ENCODE assay signal across 11 cellular contexts in the genomic region with DNA sequence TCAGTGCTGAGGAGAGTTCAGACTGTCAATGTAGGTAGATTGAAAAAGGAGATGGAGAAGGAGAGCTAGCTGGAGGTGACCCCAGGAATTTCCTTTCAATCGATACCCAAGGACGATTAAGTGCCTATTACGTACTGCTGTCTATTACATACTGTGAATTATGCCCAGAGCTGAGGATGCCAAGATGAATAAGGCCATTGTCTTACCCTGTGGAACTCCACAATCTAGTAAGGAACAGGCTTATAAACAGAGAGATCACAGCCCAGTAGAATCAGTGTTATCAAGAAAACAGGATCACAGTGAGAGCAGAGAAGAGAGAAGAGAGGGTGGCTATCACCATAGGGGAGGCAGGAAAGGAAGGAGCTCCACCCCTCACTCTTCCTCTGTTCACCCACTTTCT.
"Had no signal": no experiment of that assay in that cellular context is flagged by ENCODE, and none has a peak within 500 bp of the region (broad histone marks: within the 10 kb centered on the region; RNA-seq: fewer than 3 reads in every experiment).

No MANE protein-coding gene starts in this region.

- H3K27ac Mint-ChIP-seq: activated B cell treated with CpG ODN at 0.5 μM for 24 hours; activated naive CD4-positive, alpha-beta T cell treated with anti-CD3 and anti-CD28 coated beads for 36 hours; activated T-helper 1 cell treated with anti-CD3 and anti-CD28 coated beads, Interleukin-12 subunit alpha, Interleukin-12 subunit beta, Interleukin-2, Interleukin-4 antibody, amounts not matched to agents 30 ng/mL and 10 ng/mL and 1 ng/mL, durations not matched to agents 14 hours and 24 hours and 36 hours had no signal

- H3K9me3 Mint-ChIP-seq: activated B cell treated with CpG ODN at 0.5 μM for 24 hours; activated T-helper 1 cell treated with anti-CD3 and anti-CD28 coated beads, Interleukin-12 subunit alpha, Interleukin-12 subunit beta, Interleukin-2, Interleukin-4 antibody, amounts not matched to agents 30 ng/mL and 10 ng/mL and 1 ng/mL, durations not matched to agents 14 hours and 24 hours and 36 hours had no signal

- DNase-seq: activated B cell treated with CpG ODN at 0.5 μM for 24 hours; activated CD4-positive, alpha-beta T cell treated with anti-CD3 and anti-CD28 coated beads, Interleukin-2, amount 50 U/mL, for 1 hour; activated naive CD4-positive, alpha-beta T cell treated with anti-CD3 and anti-CD28 coated beads for 36 hours; colonic mucosa; left ventricle myocardium inferior; mesendoderm; psoas muscle; right lobe of liver; stomach; tibial artery had no signal

- ATAC-seq: psoas muscle, right lobe of liver had no signal

- H3K4me1 Mint-ChIP-seq: activated B cell treated with CpG ODN at 0.5 μM for 24 hours had no signal

- H3K27me3 Mint-ChIP-seq: activated B cell treated with CpG ODN at 0.5 μM for 24 hours had no signal

- H3K4me3 Mint-ChIP-seq: activated B cell treated with CpG ODN at 0.5 μM for 24 hours; activated naive CD4-positive, alpha-beta T cell treated with anti-CD3 and anti-CD28 coated beads for 36 hours; activated T-helper 1 cell treated with anti-CD3 and anti-CD28 coated beads, Interleukin-12 subunit alpha, Interleukin-12 subunit beta, Interleukin-2, Interleukin-4 antibody, amounts not matched to agents 30 ng/mL and 10 ng/mL and 1 ng/mL, durations not matched to agents 14 hours and 24 hours and 36 hours had no signal
